Comparison of ENCODE assay signal across 25 cellular contexts in genomic region chr17:7246779-7247178, GRCh38. TPM values are rescaled to one million over a fixed set of nuclear protein-coding genes. Genes with fewer than 3 reads are reported as not detected.
DNase-seq lines count a peak whose midpoint lies in the region; ATAC-seq and TF ChIP-seq lines count a peak whose summit lies in the region.
"Had no signal": no experiment of that assay in that cellular context is flagged by ENCODE, and none has a peak within 500 bp of the region (broad histone marks: within the 10 kb centered on the region; RNA-seq: fewer than 3 reads in every experiment).

No MANE protein-coding gene starts in this region.

- no peak overlapping the region for H3K27ac ChIP-seq in endodermal cell (ENCODE audit: low read depth, low read length)
- peak overlapping the region; percentile 100 for H3K27ac ChIP-seq in skeletal muscle tissue (ENCODE audit: low read depth, low read length)
- H3K27ac ChIP-seq: A549, esophagus muscularis mucosa, gastroesophageal sphincter, HL-60, lower lobe of right lung, transverse colon had no signal

- 93 to 100% methylated on average over 1 to 5 of the region's 5 CpGs for WGBS in endodermal cell (ENCODE audit: insufficient coverage in 1 of 2, insufficient read length in 1 of 2), 2 experiments

- CTCF ChIA-PET in HEK293T (lab: Yijun Ruan, JAX): interaction anchor here (1.1 kb wide), 1 partner anchor 11 kb away, joined by 3 read pairs; no protein-coding TSS in a partner anchor

- no peak for TF ChIP-seq CTCF in endodermal cell (conservative IDR thresholded peaks at IDR 0.05)

- DNase-seq in activated T-cell treated with anti-CD3 and anti-CD28 coated beads, Interleukin-2, amount 50 U/mL, for 24 hours: no peak
- no peak for DNase-seq in activated T-cell treated with anti-CD3 and anti-CD28 coated beads for 4 hours
- DNase-seq in T-helper 17 cell: no peak
- DNase-seq in endodermal cell: no peak
- no peak for DNase-seq in HEK293T (ENCODE audit: extremely low spot score)
- DNase-seq in SK-N-DZ (ENCODE audit: low spot score): no peak
- DNase-seq: activated CD4-positive, alpha-beta T cell treated with anti-CD3 and anti-CD28 coated beads, Interleukin-2, amount 10 ng/mL, durations not matched to agents 7 days and 5 days; effector memory CD4-positive, alpha-beta T cell; kidney; lower lobe of right lung; NCI-H1092 treated with DMSO at 0.1 percent for 48 hours; NCI-H1930; NCI-H82; occipital lobe; Right ventricle myocardium superior; stimulated activated CD4-positive, alpha-beta T cell treated with anti-CD3 and anti-CD28 coated beads, Interleukin-4, amount 100 ng/mL, for 1 hour; stimulated activated naive CD8-positive, alpha-beta T cell treated with anti-CD3 and anti-CD28 coated beads, Interleukin-15, amount 100 ng/mL, for 72 hours; transverse colon had no signal

- H3K27me3 Mint-ChIP-seq in activated T-cell treated with anti-CD3 and anti-CD28 coated beads, Interleukin-2, amount 50 U/mL, for 24 hours: no peaks in the 10 kb centered on the region
- H3K27me3 Mint-ChIP-seq in T-helper 17 cell (no peaks in the 10 kb centered on the region), endodermal cell (ENCODE audit: insufficient read depth) (no peaks in the 10 kb centered on the region)
- H3K27me3 Mint-ChIP-seq: activated CD4-positive, alpha-beta T cell treated with anti-CD3 and anti-CD28 coated beads, Interleukin-2, amount 10 ng/mL, durations not matched to agents 7 days and 5 days; B cell; stimulated activated naive CD8-positive, alpha-beta T cell treated with anti-CD3 and anti-CD28 coated beads, Interleukin-15, amount 100 ng/mL, for 72 hours had no signal

- H3K4me3 Mint-ChIP-seq in activated T-cell treated with anti-CD3 and anti-CD28 coated beads, Interleukin-2, amount 50 U/mL, for 24 hours: no peak overlapping the region
- H3K4me3 Mint-ChIP-seq in T-helper 17 cell: no peak overlapping the region
- H3K4me3 Mint-ChIP-seq in endodermal cell: no peak overlapping the region
- H3K4me3 Mint-ChIP-seq: activated CD4-positive, alpha-beta T cell treated with anti-CD3 and anti-CD28 coated beads, Interleukin-2, amount 10 ng/mL, durations not matched to agents 7 days and 5 days; B cell; stimulated activated naive CD8-positive, alpha-beta T cell treated with anti-CD3 and anti-CD28 coated beads, Interleukin-15, amount 100 ng/mL, for 72 hours had no signal

- H3K4me3 ChIP-seq in endodermal cell (ENCODE audit: low read length) (no peak overlapping the region), skeletal muscle tissue (ENCODE audit: low read length in 3 of 3) (no peak overlapping the region)
- H3K4me3 ChIP-seq: A549, esophagus muscularis mucosa, gastroesophageal sphincter, lower lobe of right lung, transverse colon had no signal

- peaks cover 28% of the 10 kb centered on the region for H3K36me3 ChIP-seq in endodermal cell (ENCODE audit: control insufficient read depth, insufficient read depth, low read length)
- H3K36me3 ChIP-seq in skeletal muscle tissue (ENCODE audit: control insufficient read depth in 3 of 3, insufficient read depth in 3 of 3, low read length in 3 of 3): peaks cover 24 to 29% (median 26%) of the 10 kb centered on the region in 3 donors

- H3K27me3 ChIP-seq in endodermal cell (ENCODE audit: control insufficient read depth, insufficient read depth, low read length, poor library complexity, severe bottlenecking) (no peaks in the 10 kb centered on the region), skeletal muscle tissue (ENCODE audit: control insufficient read depth in 3 of 3, insufficient read depth in 3 of 3, low read length in 3 of 3) (no peaks in the 10 kb centered on the region)
- H3K27me3 ChIP-seq: esophagus muscularis mucosa, gastroesophageal sphincter, transverse colon had no signal

- H3K9me3 Mint-ChIP-seq in activated T-cell treated with anti-CD3 and anti-CD28 coated beads, Interleukin-2, amount 50 U/mL, for 24 hours: no peaks in the 10 kb centered on the region
- H3K9me3 Mint-ChIP-seq in endodermal cell: no peaks in the 10 kb centered on the region
- H3K9me3 Mint-ChIP-seq: activated CD4-positive, alpha-beta T cell treated with anti-CD3 and anti-CD28 coated beads, Interleukin-2, amount 10 ng/mL, durations not matched to agents 7 days and 5 days; stimulated activated naive CD8-positive, alpha-beta T cell treated with anti-CD3 and anti-CD28 coated beads, Interleukin-15, amount 100 ng/mL, for 72 hours had no signal

- H3K9ac ChIP-seq in endodermal cell (ENCODE audit: extremely low read depth, low read length, poor library complexity, severe bottlenecking) (no peak overlapping the region), skeletal muscle tissue (ENCODE audit: low read depth in 1 of 3, low read length in 3 of 3) (no peak overlapping the region)

- peaks cover 44% of the 10 kb centered on the region for H3K4me1 Mint-ChIP-seq in activated T-cell treated with anti-CD3 and anti-CD28 coated beads, Interleukin-2, amount 50 U/mL, for 24 hours (ENCODE audit: low read depth)
- H3K4me1 Mint-ChIP-seq in T-helper 17 cell (peaks cover 32% of the 10 kb centered on the region), endodermal cell (peaks cover 22% of the 10 kb centered on the region)

- H3K4me1 ChIP-seq in endodermal cell (ENCODE audit: control insufficient read depth, insufficient read depth, low read length) (no peaks in the 10 kb centered on the region), skeletal muscle tissue (ENCODE audit: control insufficient read depth in 3 of 3, insufficient read depth in 3 of 3, low read length in 3 of 3) (peaks cover 38 to 49% (median 41%) of the 10 kb centered on the region in 3 donors)

- POLR2A ChIA-PET in HEK293T (lab: Yijun Ruan, JAX): no interaction called here

- H3K36me3 Mint-ChIP-seq in activated T-cell treated with anti-CD3 and anti-CD28 coated beads, Interleukin-2, amount 50 U/mL, for 24 hours (ENCODE audit: low read depth): peaks cover 73% of the 10 kb centered on the region
- H3K36me3 Mint-ChIP-seq in T-helper 17 cell (ENCODE audit: low read depth) (peaks cover 8% of the 10 kb centered on the region), endodermal cell (ENCODE audit: low read depth) (peaks cover 26% of the 10 kb centered on the region)

- ATAC-seq in T-helper 17 cell: no peak
- no peak for ATAC-seq in GM21619 (IDR thresholded peaks at IDR 0.05; ENCODE audit: unreplicated experiment)
- ATAC-seq: A549; gastroesophageal sphincter; lower lobe of right lung; stimulated activated naive CD8-positive, alpha-beta T cell treated with anti-CD3 and anti-CD28 coated beads, Interleukin-15, amount 100 ng/mL, for 72 hours had no signal

- peak overlapping the region; percentile 72 for H3K27ac Mint-ChIP-seq in activated T-cell treated with anti-CD3 and anti-CD28 coated beads, Interleukin-2, amount 50 U/mL, for 24 hours
- H3K27ac Mint-ChIP-seq in T-helper 17 cell: peak overlapping the region; percentile 57
- peak overlapping the region; percentile 68 for H3K27ac Mint-ChIP-seq in endodermal cell
- H3K27ac Mint-ChIP-seq: activated CD4-positive, alpha-beta T cell treated with anti-CD3 and anti-CD28 coated beads, Interleukin-2, amount 10 ng/mL, durations not matched to agents 7 days and 5 days had no signal

- no peaks in the 10 kb centered on the region for H3K9me3 ChIP-seq in T-helper 17 cell (ENCODE audit: control insufficient read depth, low read length, poor library complexity, severe bottlenecking)
- H3K9me3 ChIP-seq in endodermal cell (ENCODE audit: control insufficient read depth, low read length): no peaks in the 10 kb centered on the region
- no peaks in the 10 kb centered on the region for H3K9me3 ChIP-seq in skeletal muscle tissue (ENCODE audit: control insufficient read depth in 3 of 3, low read length in 3 of 3)
- H3K9me3 ChIP-seq: A549, esophagus muscularis mucosa, gastroesophageal sphincter, lower lobe of right lung, transverse colon had no signal

TF ChIP-seq in HEK293T, 16 proteins besides CTCF, POLR2A, EP300 and RAD21:
- no peak for TF ChIP-seq ELF4 (IDR thresholded peaks at IDR 0.05)
- no peak for TF ChIP-seq FOXM1 (IDR thresholded peaks at IDR 0.05; ENCODE audit: borderline replicate concordance)
- no peak for TF ChIP-seq CTBP1 (IDR thresholded peaks at IDR 0.05; ENCODE audit: borderline replicate concordance)

RNA-seq across cellular contexts. Expression of gene GABARAP, which starts 4.5 kb away (rescaled TPM):
- total RNA-seq in T-helper 17 cell (100 to 1,000 TPM; 212 to 247 TPM), endodermal cell (100 to 1,000 TPM; 264 to 317 TPM), skeletal muscle tissue (259 TPM)
- polyA plus RNA-seq in endodermal cell (2013, experiment 1 of 2): 671 TPM
- polyA plus RNA-seq in endodermal cell (2013, experiment 2 of 2): 581 TPM
- 211 and 240 TPM in 2 replicates for polyA plus RNA-seq in SK-N-DZ (2014; cell fraction: cytosol; rRNA removed)
- 119 and 142 TPM in 2 replicates for polyA plus RNA-seq in SK-N-DZ (2014; cell fraction: nucleus; rRNA removed)

RNA-seq across cellular contexts. Expression of gene CTDNEP1, which starts 4.8 kb away (rescaled TPM):
- total RNA-seq in T-helper 17 cell (100 to 1,000 TPM; 112 to 115 TPM), endodermal cell (100 to 1,000 TPM; 123 to 125 TPM), skeletal muscle tissue (39.7 TPM)
- 156 TPM for polyA plus RNA-seq in endodermal cell (2013, experiment 1 of 2)
- 135 TPM for polyA plus RNA-seq in endodermal cell (2013, experiment 2 of 2)
- 42.6 and 59.0 TPM in 2 replicates for polyA plus RNA-seq in SK-N-DZ (2014; cell fraction: cytosol; rRNA removed)
- 43.1 and 72.8 TPM in 2 replicates for polyA plus RNA-seq in SK-N-DZ (2014; cell fraction: nucleus; rRNA removed)

RNA-seq across cellular contexts. Expression of gene ELP5, which starts 5.2 kb away (rescaled TPM):
- total RNA-seq in T-helper 17 cell: 10 to 100 TPM; 43.0 to 51.0 TPM
- 10 to 100 TPM; 45.3 to 68.0 TPM for total RNA-seq in endodermal cell
- polyA plus RNA-seq in endodermal cell (2013, experiment 1 of 2): 71.2 TPM
- 61.3 TPM for polyA plus RNA-seq in endodermal cell (2013, experiment 2 of 2)
- total RNA-seq in skeletal muscle tissue: 28.2 TPM
- 66.4 and 87.1 TPM in 2 replicates for polyA plus RNA-seq in SK-N-DZ (2014; cell fraction: cytosol; rRNA removed)
- 80.1 and 123 TPM in 2 replicates for polyA plus RNA-seq in SK-N-DZ (2014; cell fraction: nucleus; rRNA removed)

RNA-seq across cellular contexts. Expression of gene PHF23, which starts 7.5 kb away (rescaled TPM):
- total RNA-seq in T-helper 17 cell (10 to 100 TPM; 19.2 to 23.2 TPM), endodermal cell (10 to 100 TPM; 67.3 to 71.6 TPM), skeletal muscle tissue (30.3 TPM)
- 59.3 TPM for polyA plus RNA-seq in endodermal cell (2013, experiment 1 of 2)
- polyA plus RNA-seq in endodermal cell (2013, experiment 2 of 2): 53.4 TPM
- polyA plus RNA-seq in SK-N-DZ (2014; cell fraction: cytosol; rRNA removed): 42.8 and 51.6 TPM in 2 replicates
- 17.6 and 24.2 TPM in 2 replicates for polyA plus RNA-seq in SK-N-DZ (2014; cell fraction: nucleus; rRNA removed)

RNA-seq across cellular contexts. Expression of gene DVL2, which starts 12.5 kb away (rescaled TPM):
- total RNA-seq in T-helper 17 cell (10 to 100 TPM; 37.0 to 46.9 TPM), endodermal cell (100 to 1,000 TPM in 1 of 2 donors, 10 to 100 TPM in 1; 98.2 to 116 TPM), skeletal muscle tissue (63.2 TPM)
- 77.0 TPM for polyA plus RNA-seq in endodermal cell (2013, experiment 1 of 2)
- polyA plus RNA-seq in endodermal cell (2013, experiment 2 of 2): 76.3 TPM
- 95.7 and 109 TPM in 2 replicates for polyA plus RNA-seq in SK-N-DZ (2014; cell fraction: cytosol; rRNA removed)
- 147 and 150 TPM in 2 replicates for polyA plus RNA-seq in SK-N-DZ (2014; cell fraction: nucleus; rRNA removed)
